ENCODE assay signal across 12 cellular contexts in genomic region chr3:122255757-122256439, GRCh38.
DNase-seq lines count a peak whose midpoint lies in the region; ATAC-seq and TF ChIP-seq lines count a peak whose summit lies in the region.
"Had no signal": no experiment of that assay in that cellular context is flagged by ENCODE, and none has a peak within 500 bp of the region (broad histone marks: within the 10 kb centered on the region; RNA-seq: fewer than 3 reads in every experiment).

No MANE protein-coding gene starts in this region.

- no peaks in the 10 kb centered on the region for H3K9me3 Mint-ChIP-seq in activated T-helper 1 cell treated with anti-CD3 and anti-CD28 coated beads, Interleukin-12 subunit alpha, Interleukin-12 subunit beta, Interleukin-2, Interleukin-4 antibody, amounts not matched to agents 30 ng/mL and 10 ng/mL and 1 ng/mL, durations not matched to agents 14 hours and 24 hours and 36 hours
- H3K9me3 Mint-ChIP-seq in natural killer cell, result no peaks in the 10 kb centered on the region
- H3K9me3 Mint-ChIP-seq: activated naive CD4-positive, alpha-beta T cell treated with anti-CD3 and anti-CD28 coated beads, Interleukin-2, amount 50 U/mL, for 72 hours had no signal

- H3K27me3 Mint-ChIP-seq in activated T-helper 1 cell treated with anti-CD3 and anti-CD28 coated beads, Interleukin-12 subunit alpha, Interleukin-12 subunit beta, Interleukin-2, Interleukin-4 antibody, amounts not matched to agents 30 ng/mL and 10 ng/mL and 1 ng/mL, durations not matched to agents 14 hours and 24 hours and 36 hours (ENCODE audit: insufficient read depth), result peaks cover 3% of the 10 kb centered on the region
- H3K27me3 Mint-ChIP-seq in natural killer cell (ENCODE audit: low read depth in 2 of 2), result peaks cover 6 to 12% of the 10 kb centered on the region in 2 donors

- DNase-seq in GM10248 (ENCODE audit: extremely low spot score) (peak; percentile 60), NCI-H2196 (lab: John Stamatoyannopoulos, UW; ENCODE audit: unreplicated experiment) (no peak), dorsolateral prefrontal cortex (no peak), GF-D8 (lab: John Stamatoyannopoulos, UW) (no peak), natural killer cell (no peak)
- DNase-seq in activated T-helper 1 cell treated with anti-CD3 and anti-CD28 coated beads, Interleukin-12 subunit alpha, Interleukin-12 subunit beta, Interleukin-2, Interleukin-4 antibody, amounts not matched to agents 30 ng/mL and 10 ng/mL and 1 ng/mL, durations not matched to agents 14 hours and 24 hours and 36 hours (ENCODE audit: low spot score), result no peak
- DNase-seq: COR-L47, left ventricle myocardium inferior, NCI-H187 had no signal

- H3K4me1 Mint-ChIP-seq in activated T-helper 1 cell treated with anti-CD3 and anti-CD28 coated beads, Interleukin-12 subunit alpha, Interleukin-12 subunit beta, Interleukin-2, Interleukin-4 antibody, amounts not matched to agents 30 ng/mL and 10 ng/mL and 1 ng/mL, durations not matched to agents 14 hours and 24 hours and 36 hours (ENCODE audit: low read depth), result peaks cover 22% of the 10 kb centered on the region
- no peaks in the 10 kb centered on the region for H3K4me1 Mint-ChIP-seq in natural killer cell

- H3K27me3 ChIP-seq in dorsolateral prefrontal cortex, result no peaks in the 10 kb centered on the region

- no peak overlapping the region for H3K4me3 Mint-ChIP-seq in activated T-helper 1 cell treated with anti-CD3 and anti-CD28 coated beads, Interleukin-12 subunit alpha, Interleukin-12 subunit beta, Interleukin-2, Interleukin-4 antibody, amounts not matched to agents 30 ng/mL and 10 ng/mL and 1 ng/mL, durations not matched to agents 14 hours and 24 hours and 36 hours
- H3K4me3 Mint-ChIP-seq in natural killer cell, result no peak overlapping the region

- H3K27ac ChIP-seq in dorsolateral prefrontal cortex, result peak overlapping the region in 2 of 59 donors; percentile 3
- H3K27ac ChIP-seq: left ventricle myocardium inferior had no signal

- no peak for TF ChIP-seq CTCF in GM10248 (IDR thresholded peaks at IDR 0.05; ENCODE audit: control extremely low read depth, extremely low read depth, low read depth, missing control alignments)
- TF ChIP-seq CTCF in dorsolateral prefrontal cortex (IDR thresholded peaks at IDR 0.05 in 54 of 56, conservative IDR thresholded peaks at IDR 0.05 in 2 of 56; ENCODE audit: low read depth in 1 of 56, partially characterized antibody in 56 of 56), result no peak
- TF ChIP-seq CTCF in natural killer cell (IDR thresholded peaks at IDR 0.05), result no peak

- ATAC-seq in GM19328 (IDR thresholded peaks at IDR 0.05; ENCODE audit: unreplicated experiment) (peak; percentile 55), HG02981 (IDR thresholded peaks at IDR 0.05; ENCODE audit: unreplicated experiment) (peak; percentile 45), natural killer cell (no peak)

- H3K27ac Mint-ChIP-seq in activated T-helper 1 cell treated with anti-CD3 and anti-CD28 coated beads, Interleukin-12 subunit alpha, Interleukin-12 subunit beta, Interleukin-2, Interleukin-4 antibody, amounts not matched to agents 30 ng/mL and 10 ng/mL and 1 ng/mL, durations not matched to agents 14 hours and 24 hours and 36 hours, result peak overlapping the region; percentile 29
- H3K27ac Mint-ChIP-seq in natural killer cell, result no peak overlapping the region
- H3K27ac Mint-ChIP-seq: activated naive CD4-positive, alpha-beta T cell treated with anti-CD3 and anti-CD28 coated beads, Interleukin-2, amount 50 U/mL, for 72 hours had no signal

- POLR2A ChIA-PET in GM10248 (lab: Yijun Ruan, JAX), result interaction anchor here (0.6 kb wide), 1 partner anchor 23 kb away, joined by 3 read pairs; no protein-coding TSS in a partner anchor

- H3K36me3 Mint-ChIP-seq in activated T-helper 1 cell treated with anti-CD3 and anti-CD28 coated beads, Interleukin-12 subunit alpha, Interleukin-12 subunit beta, Interleukin-2, Interleukin-4 antibody, amounts not matched to agents 30 ng/mL and 10 ng/mL and 1 ng/mL, durations not matched to agents 14 hours and 24 hours and 36 hours (ENCODE audit: low read depth), result no peaks in the 10 kb centered on the region
- no peaks in the 10 kb centered on the region for H3K36me3 Mint-ChIP-seq in natural killer cell
- H3K36me3 Mint-ChIP-seq: activated naive CD4-positive, alpha-beta T cell treated with anti-CD3 and anti-CD28 coated beads, Interleukin-2, amount 50 U/mL, for 72 hours had no signal

- no peak overlapping the region for H3K4me3 ChIP-seq in dorsolateral prefrontal cortex
- H3K4me3 ChIP-seq: left ventricle myocardium inferior had no signal

- CTCF ChIA-PET in GM10248 (lab: Yijun Ruan, JAX), result interaction anchor here (0.9 to 5.0 kb wide), 11 partner anchors 9 to 709 kb away, joined by 3 to 44 read pairs (median 3); no protein-coding TSS in a partner anchor

- intact Hi-C loops in activated T-helper 1 cell treated with anti-CD3 and anti-CD28 coated beads, Interleukin-12 subunit alpha, Interleukin-12 subunit beta, Interleukin-2, Interleukin-4 antibody, amounts not matched to agents 30 ng/mL and 10 ng/mL and 1 ng/mL, durations not matched to agents 14 hours and 24 hours and 36 hours (cut with micrococcal nuclease), result loop anchor here (1.0 to 10.0 kb wide), 8 partner anchors 10 to 604 kb away; no protein-coding TSS in a partner anchor
- intact Hi-C loops in dorsolateral prefrontal cortex (cut with DNase I), result loop anchor here (5.0 kb wide), 3 partner anchors 154 to 709 kb away; partner anchors contain the start of gene POLQ (in 1 of the 2)
- intact Hi-C loops in natural killer cell (cut with micrococcal nuclease), result no loop called here

Comparison
In these comparisons a context has a peak if more than half of its experiments do, and no peak if none do; other contexts are left out.
1. ATAC-seq: peak in GM19328 (single experiment) and HG02981 (single experiment); none in natural killer cell (0 of 3).